ENCODE assay signal across 16 cellular contexts in the genomic region with DNA sequence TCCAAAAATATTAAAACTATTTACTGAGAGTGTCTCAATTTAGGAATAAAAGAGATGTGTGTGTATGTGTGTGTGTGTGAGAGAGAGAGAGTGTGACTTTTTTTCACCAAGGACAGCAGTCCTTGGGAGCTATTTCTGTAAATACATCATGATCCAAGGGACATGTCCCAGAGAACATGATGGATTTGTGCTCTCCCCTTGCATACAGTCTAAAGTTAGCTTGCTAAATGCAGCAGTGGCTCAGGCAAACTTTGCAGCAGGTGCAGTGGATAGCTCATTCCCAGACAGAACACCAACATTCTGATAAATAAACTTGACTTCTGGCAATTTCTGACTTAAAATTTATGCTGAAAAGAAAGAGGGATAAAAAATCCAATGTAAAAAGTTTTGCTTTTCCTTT. TPM values are rescaled to one million over a fixed set of nuclear protein-coding genes. Genes with fewer than 3 reads are reported as not detected.
DNase-seq lines count a peak whose midpoint lies in the region; ATAC-seq and TF ChIP-seq lines count a peak whose summit lies in the region.
"Had no signal": no experiment of that assay in that cellular context is flagged by ENCODE, and none has a peak within 500 bp of the region (broad histone marks: within the 10 kb centered on the region; RNA-seq: fewer than 3 reads in every experiment).

No MANE protein-coding gene starts in this region.

- H3K4me1 ChIP-seq in right atrium auricular region (peaks cover 0 to 16% of the 10 kb centered on the region in 2 donors), psoas muscle (peaks cover 23% of the 10 kb centered on the region)
- H3K4me1 ChIP-seq: A549, Caco-2 had no signal

- H3K9me3 ChIP-seq in right atrium auricular region (peaks cover 0 to 6% of the 10 kb centered on the region in 2 donors), psoas muscle (peaks cover 8% of the 10 kb centered on the region)
- H3K9me3 ChIP-seq: Caco-2, HAP-1 had no signal

- H3K27ac ChIP-seq in right atrium auricular region (peak overlapping the region; percentile 65 to 73), psoas muscle (peak overlapping the region; percentile 65)
- H3K27ac ChIP-seq: 22Rv1, A549, C4-2B had no signal

- intact Hi-C loops in Right ventricle myocardium inferior (cut with DNase I), result loop anchor here (5.0 kb wide), 1 partner anchor 56 kb away; a partner anchor contains a TSS
- intact Hi-C loops in cardiac septum (cut with DNase I), result no loop called here
- intact Hi-C loops in psoas muscle (cut with DNase I), result loop anchor here (5.0 to 10.0 kb wide), 2 partner anchors 53 to 56 kb away; a partner anchor contains a TSS

- no peak for TF ChIP-seq CTCF in right atrium auricular region (IDR thresholded peaks at IDR 0.05)
- no peak for TF ChIP-seq CTCF in psoas muscle (IDR thresholded peaks at IDR 0.05)

- H3K4me3 ChIP-seq in right atrium auricular region (no peak overlapping the region), psoas muscle (no peak overlapping the region)
- H3K4me3 ChIP-seq: A549, HAP-1 had no signal

- H3K27me3 ChIP-seq in right atrium auricular region (no peaks in the 10 kb centered on the region), psoas muscle (ENCODE audit: insufficient read depth in 3 of 3, low read length in 2 of 3) (no peaks in the 10 kb centered on the region)

- ATAC-seq in Right ventricle myocardium inferior (peak; percentile 91), psoas muscle (peak; percentile 93 to 99 (median 98)), GM19324 (IDR thresholded peaks at IDR 0.05; ENCODE audit: low FRiP score, unreplicated experiment) (no peak)
- ATAC-seq: A549 had no signal

- H3K36me3 ChIP-seq in right atrium auricular region, result no peaks in the 10 kb centered on the region
- no peaks in the 10 kb centered on the region for H3K36me3 ChIP-seq in psoas muscle (ENCODE audit: insufficient read depth in 1 of 2, low read depth in 1 of 2)
- H3K36me3 ChIP-seq: HAP-1 had no signal

- no peak for DNase-seq in Right ventricle myocardium inferior (ENCODE audit: missing footprints)
- no peak for DNase-seq in cardiac septum (ENCODE audit: low spot score)
- no peak for DNase-seq in right atrium auricular region (ENCODE audit: low spot score)
- DNase-seq in psoas muscle, result no peak
- no peak for DNase-seq in globus pallidus (ENCODE audit: low spot score)
- no peak for DNase-seq in Kasumi-1 (lab: John Stamatoyannopoulos, UW)
- no peak for DNase-seq in NOMO-1 treated with DMSO at 0.1 percent for 48 hours (lab: John Stamatoyannopoulos, UW; ENCODE audit: unreplicated experiment)
- DNase-seq: AML-193; Caco-2; CD4-positive, alpha-beta T cell had no signal

RNA-seq across cellular contexts. Expression of a gene that starts 55.4 kb away (rescaled TPM):
- total RNA-seq in Right ventricle myocardium inferior (75.2 TPM), cardiac septum (83.1 TPM), right atrium auricular region (10 to 100 TPM; 56.2 to 85.1 TPM), psoas muscle (10 to 100 TPM; 28.4 to 51.5 (median 38.9) TPM)
- polyA plus RNA-seq in psoas muscle, result 10 to 100 TPM; 13.2 to 33.2 (median 24.7) TPM
- total RNA-seq: CD4-positive, alpha-beta T cell; HT-29 had no signal
